Comparison of ENCODE assay signal across 8 cellular contexts in the genomic region with DNA sequence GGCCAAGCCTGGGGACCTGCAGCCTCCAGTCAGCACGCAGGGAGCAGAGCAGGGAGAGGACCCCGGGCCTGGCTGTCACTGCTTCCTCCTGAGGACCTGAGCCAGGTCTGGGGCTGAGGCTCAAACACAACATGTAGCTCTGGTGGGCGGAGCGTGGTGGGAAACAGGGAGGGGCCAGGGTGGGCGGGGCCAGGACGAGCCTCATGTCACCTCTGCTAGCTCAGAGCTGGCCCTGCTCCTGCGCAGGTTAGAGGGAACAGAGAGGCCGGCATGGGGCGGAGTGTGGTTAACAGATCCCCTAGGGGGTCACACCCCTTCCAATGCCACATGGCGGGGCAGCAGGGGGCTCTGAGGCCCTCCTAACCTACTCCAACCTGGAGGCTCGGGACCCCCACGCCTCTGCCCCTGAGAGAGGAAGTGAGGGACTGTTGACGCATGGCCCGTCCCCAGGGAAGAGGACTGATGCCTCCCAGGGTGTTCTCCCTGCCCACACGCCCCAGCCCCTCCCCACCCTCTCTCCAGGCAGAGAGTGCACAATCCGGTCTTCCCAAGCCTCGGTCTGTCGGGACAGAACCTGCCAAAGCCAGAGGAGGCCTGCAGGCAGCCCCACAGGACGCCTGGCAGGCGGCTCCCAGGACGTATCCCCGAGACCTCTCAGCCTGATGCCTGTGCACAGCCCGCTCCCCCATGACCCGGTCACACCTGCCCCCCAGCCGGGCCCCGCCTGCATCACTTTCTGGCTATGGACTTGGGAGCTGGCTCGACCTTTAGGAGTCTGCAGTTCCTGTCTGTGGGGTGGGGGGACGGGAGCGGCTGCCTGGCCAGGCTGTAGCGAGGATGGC. TPM values are rescaled to one million over a fixed set of nuclear protein-coding genes. Genes with fewer than 3 reads are reported as not detected.
DNase-seq lines count a peak whose midpoint lies in the region; ATAC-seq and TF ChIP-seq lines count a peak whose summit lies in the region.

No MANE protein-coding gene starts in this region.

- intact Hi-C loops in body of pancreas (cut with DNase I) (no loop called here), mucosa of descending colon (cut with DNase I, micrococcal nuclease) (no loop called here)

- DNase-seq in NCI-H2029 (lab: John Stamatoyannopoulos, UW): peak; percentile 47
- no peak for DNase-seq in NCI-H2029 treated with DMSO at 0.1 percent for 48 hours (lab: John Stamatoyannopoulos, UW)
- peak; percentile 26 for DNase-seq in MV-4-11 (lab: John Stamatoyannopoulos, UW)
- DNase-seq in body of pancreas: peak; percentile 54 to 76 (median 68)
- peak; percentile 72 to 83 (median 78) for DNase-seq in mucosa of descending colon
- DNase-seq in NCI-H1930 (lab: John Stamatoyannopoulos, UW): no peak

- peaks cover 91% of the 10 kb centered on the region for H3K4me1 ChIP-seq in body of pancreas
- H3K4me1 ChIP-seq in mucosa of descending colon (ENCODE audit: low read depth): peaks cover 62% of the 10 kb centered on the region

- ATAC-seq in body of pancreas (peak; percentile 54), mucosa of descending colon (peak; percentile 69), GM18909 (IDR thresholded peaks at IDR 0.05; ENCODE audit: poor library complexity, unreplicated experiment) (no peak), HG02840 (IDR thresholded peaks at IDR 0.05; ENCODE audit: low FRiP score, unreplicated experiment) (no peak)

- TF ChIP-seq CTCF in body of pancreas (IDR thresholded peaks at IDR 0.05) (no peak), mucosa of descending colon (IDR thresholded peaks at IDR 0.05) (no peak)

- H3K9me3 ChIP-seq in body of pancreas: no peaks in the 10 kb centered on the region
- H3K9me3 ChIP-seq in mucosa of descending colon: no peaks in the 10 kb centered on the region

- TF ChIP-seq POLR2A in body of pancreas (IDR thresholded peaks at IDR 0.05): peak; percentile 7 to 55 (median 46)

- H3K36me3 ChIP-seq in body of pancreas (replicated peaks in 1 of 2; ENCODE audit: insufficient read depth in 1 of 2, low read depth in 2 of 2): no peaks in the 10 kb centered on the region
- H3K36me3 ChIP-seq in mucosa of descending colon (ENCODE audit: low read depth): no peaks in the 10 kb centered on the region

- H3K27ac ChIP-seq in body of pancreas: peak overlapping the region; percentile 48 to 85 (median 84)

- no peaks in the 10 kb centered on the region for H3K27me3 ChIP-seq in body of pancreas

- H3K4me3 ChIP-seq in body of pancreas (no peak overlapping the region), mucosa of descending colon (no peak overlapping the region)

- 24 to 36% methylated on average over 10 to 29 of the region's 30 CpGs for WGBS in body of pancreas, 2 donors

RNA-seq across cellular contexts. Expression of a gene that starts 15.2 kb away (rescaled TPM):
- 100 to 1,000 TPM in 1 of 2 donors, 10 to 100 TPM in 1; 61.0 to 269 TPM for total RNA-seq in body of pancreas
- total RNA-seq in mucosa of descending colon: 100 to 1,000 TPM in 2 of 3 donors, 10 to 100 TPM in 1; 71.4 to 218 (median 129) TPM

RNA-seq across cellular contexts. Expression of a gene that starts 33.8 kb away (rescaled TPM):
- total RNA-seq in body of pancreas (1 to 10 TPM in 1 of 2 donors, not detected in 1; 7.6 TPM), mucosa of descending colon (10 to 100 TPM in 1 of 3 donors, 1 to 10 TPM in 2; 2.9 to 20.9 (median 7.6) TPM)

RNA-seq across cellular contexts. Expression of a gene that starts 41.9 kb away (rescaled TPM):
- total RNA-seq in body of pancreas (100 to 1,000 TPM in 1 of 2 donors, 10 to 100 TPM in 1; 95.9 to 104 TPM), mucosa of descending colon (100 to 1,000 TPM in 2 of 3 donors, 10 to 100 TPM in 1; 76.5 to 185 (median 113) TPM)

Comparison
In these comparisons a context has a peak if more than half of its experiments do, and no peak if none do; other contexts are left out.
1. DNase-seq: peak in NCI-H2029 (single experiment), MV-4-11 (single experiment), body of pancreas (4 of 4) and mucosa of descending colon (3 of 3); none in NCI-H2029 treated with DMSO at 0.1 percent for 48 hours (single experiment) and NCI-H1930 (0 of 2).
2. ATAC-seq: peak in body of pancreas (single experiment) and mucosa of descending colon (single experiment); none in GM18909 (single experiment) and HG02840 (single experiment).